19 cellular contexts compared by ENCODE assay signal in the genomic region with DNA sequence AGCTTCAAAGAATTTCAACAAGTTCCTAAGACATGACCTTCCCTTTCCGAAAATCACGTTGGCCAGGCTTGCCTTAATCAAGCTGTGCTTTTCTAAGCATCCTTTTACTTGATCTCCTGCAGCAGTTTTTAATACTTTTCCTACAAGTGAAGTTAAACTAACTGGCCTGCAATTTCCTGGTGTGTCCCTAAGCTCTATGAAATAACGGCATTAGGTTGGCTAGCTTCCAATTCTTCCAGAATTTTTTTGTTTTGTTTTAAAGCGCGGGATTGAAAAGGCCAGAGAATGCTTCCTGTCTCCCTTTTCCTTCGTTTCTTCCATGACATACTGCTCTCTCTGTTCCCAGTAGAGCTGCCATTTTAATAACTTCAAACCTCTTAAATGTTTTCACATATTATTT. TPM values are rescaled to one million over a fixed set of nuclear protein-coding genes. Genes with fewer than 3 reads are reported as not detected.
"Had no signal": no experiment of that assay in that cellular context is flagged by ENCODE, and none has a peak within 500 bp of the region (broad histone marks: within the 10 kb centered on the region; RNA-seq: fewer than 3 reads in every experiment).

No MANE protein-coding gene starts in this region.

- H3K4me1 ChIP-seq: left lung, tibial artery, vagina had no signal

- DNase-seq: activated CD4-positive, alpha-beta T cell treated with anti-CD3 and anti-CD28 coated beads, Interleukin-2, amount 50 U/mL, for 4 hours; activated naive CD4-positive, alpha-beta T cell; activated T-cell treated with anti-CD3 and anti-CD28 coated beads for 4 hours; anterior cingulate cortex; brain microvascular endothelial cell; hippocampal formation; left lung; mucosa of descending colon; naive thymus-derived CD4-positive, alpha-beta T cell; posterior cingulate gyrus; stimulated activated CD4-positive, alpha-beta T cell treated with anti-CD3 and anti-CD28 coated beads, Interleukin-15, amount 100 ng/mL, for 24 hours; stimulated activated CD4-positive, alpha-beta T cell treated with anti-CD3 and anti-CD28 coated beads, Interleukin-4, amount 100 ng/mL, for 1 hour; stimulated activated naive B cell treated with anti-CD40 and anti-IgM and Interleukin-4, amounts not matched to agents 10 μg/mL and 1 μg/mL and 100 μg/mL, for 72 hours; tibial artery had no signal

- H3K27ac Mint-ChIP-seq: dendritic cell treated with granulocyte-macrophage colony-stimulating factor and Interleukin-4, amounts not matched to agents 40 ng/mL and 50 ng/mL, for 4 days; naive thymus-derived CD4-positive, alpha-beta T cell; stimulated activated naive B cell treated with anti-CD40 and anti-IgM and Interleukin-4, amounts not matched to agents 10 μg/mL and 1 μg/mL and 100 μg/mL, for 72 hours had no signal

- ATAC-seq: activated CD4-positive, CD25-positive, alpha-beta regulatory T cell treated with anti-CD3 and anti-CD28 coated beads, Interleukin-2, amount 50 U/mL, for 24 hours; left lung; mucosa of descending colon; naive thymus-derived CD4-positive, alpha-beta T cell; stimulated activated naive B cell treated with anti-CD40 and anti-IgM and Interleukin-4, amounts not matched to agents 10 μg/mL and 1 μg/mL and 100 μg/mL, for 72 hours had no signal

- H3K4me3 Mint-ChIP-seq: central memory CD8-positive, alpha-beta T cell; dendritic cell treated with granulocyte-macrophage colony-stimulating factor and Interleukin-4, amounts not matched to agents 40 ng/mL and 50 ng/mL, for 4 days; naive thymus-derived CD4-positive, alpha-beta T cell; stimulated activated naive B cell treated with anti-CD40 and anti-IgM and Interleukin-4, amounts not matched to agents 10 μg/mL and 1 μg/mL and 100 μg/mL, for 72 hours had no signal

- H3K36me3 ChIP-seq: brain microvascular endothelial cell, left lung, neutrophil, tibial artery, vagina had no signal

- H3K4me3 ChIP-seq: left lung, mucosa of descending colon, tibial artery, vagina had no signal

- H3K4me1 Mint-ChIP-seq: central memory CD8-positive, alpha-beta T cell; naive thymus-derived CD4-positive, alpha-beta T cell; stimulated activated naive B cell treated with anti-CD40 and anti-IgM and Interleukin-4, amounts not matched to agents 10 μg/mL and 1 μg/mL and 100 μg/mL, for 72 hours had no signal

- H3K27ac ChIP-seq: brain microvascular endothelial cell, left lung, neutrophil, tibial artery, vagina had no signal

- H3K27me3 ChIP-seq: brain microvascular endothelial cell, left lung, neutrophil, tibial artery, vagina had no signal

- H3K9me3 ChIP-seq: left lung, mucosa of descending colon, neutrophil, tibial artery, vagina had no signal

- H3K36me3 Mint-ChIP-seq: naive thymus-derived CD4-positive, alpha-beta T cell; stimulated activated naive B cell treated with anti-CD40 and anti-IgM and Interleukin-4, amounts not matched to agents 10 μg/mL and 1 μg/mL and 100 μg/mL, for 72 hours had no signal

- H3K9me3 Mint-ChIP-seq: central memory CD8-positive, alpha-beta T cell; dendritic cell treated with granulocyte-macrophage colony-stimulating factor and Interleukin-4, amounts not matched to agents 40 ng/mL and 50 ng/mL, for 4 days; naive thymus-derived CD4-positive, alpha-beta T cell had no signal

RNA-seq across cellular contexts. Expression of gene SPAG17, which starts 40.3 kb away (rescaled TPM):
- total RNA-seq: mucosa of descending colon; naive thymus-derived CD4-positive, alpha-beta T cell had no signal
- polyA plus RNA-seq: naive thymus-derived CD4-positive, alpha-beta T cell had no signal
